In the genomic region with DNA sequence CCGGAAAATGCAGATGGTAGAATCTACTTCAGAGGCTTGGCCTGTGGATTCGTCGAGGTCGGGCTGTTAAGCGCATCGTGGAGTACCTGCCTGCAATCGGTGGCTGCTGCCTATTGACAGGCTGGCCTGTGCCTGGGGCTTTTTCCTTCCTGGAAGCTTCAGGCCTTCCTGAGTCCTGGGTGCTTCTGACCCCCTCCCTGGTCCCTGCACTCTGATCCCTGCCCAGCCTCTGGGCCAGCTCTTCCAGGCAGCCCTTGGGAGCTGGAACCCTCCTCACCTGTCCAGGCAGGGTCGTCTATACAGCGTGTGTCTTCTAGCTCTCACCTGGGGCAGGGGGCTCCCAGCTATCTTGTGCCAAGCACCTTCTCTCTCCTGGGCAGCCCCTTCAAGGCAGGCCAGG, we compare ENCODE assay signal across 1 cellular context.
TF ChIP-seq lines count a peak whose summit lies in the region.

No MANE protein-coding gene starts in this region.

TF ChIP-seq in HepG2, 621 proteins besides CTCF, POLR2A, EP300 and RAD21:
- TF ChIP-seq, protein P1, sequence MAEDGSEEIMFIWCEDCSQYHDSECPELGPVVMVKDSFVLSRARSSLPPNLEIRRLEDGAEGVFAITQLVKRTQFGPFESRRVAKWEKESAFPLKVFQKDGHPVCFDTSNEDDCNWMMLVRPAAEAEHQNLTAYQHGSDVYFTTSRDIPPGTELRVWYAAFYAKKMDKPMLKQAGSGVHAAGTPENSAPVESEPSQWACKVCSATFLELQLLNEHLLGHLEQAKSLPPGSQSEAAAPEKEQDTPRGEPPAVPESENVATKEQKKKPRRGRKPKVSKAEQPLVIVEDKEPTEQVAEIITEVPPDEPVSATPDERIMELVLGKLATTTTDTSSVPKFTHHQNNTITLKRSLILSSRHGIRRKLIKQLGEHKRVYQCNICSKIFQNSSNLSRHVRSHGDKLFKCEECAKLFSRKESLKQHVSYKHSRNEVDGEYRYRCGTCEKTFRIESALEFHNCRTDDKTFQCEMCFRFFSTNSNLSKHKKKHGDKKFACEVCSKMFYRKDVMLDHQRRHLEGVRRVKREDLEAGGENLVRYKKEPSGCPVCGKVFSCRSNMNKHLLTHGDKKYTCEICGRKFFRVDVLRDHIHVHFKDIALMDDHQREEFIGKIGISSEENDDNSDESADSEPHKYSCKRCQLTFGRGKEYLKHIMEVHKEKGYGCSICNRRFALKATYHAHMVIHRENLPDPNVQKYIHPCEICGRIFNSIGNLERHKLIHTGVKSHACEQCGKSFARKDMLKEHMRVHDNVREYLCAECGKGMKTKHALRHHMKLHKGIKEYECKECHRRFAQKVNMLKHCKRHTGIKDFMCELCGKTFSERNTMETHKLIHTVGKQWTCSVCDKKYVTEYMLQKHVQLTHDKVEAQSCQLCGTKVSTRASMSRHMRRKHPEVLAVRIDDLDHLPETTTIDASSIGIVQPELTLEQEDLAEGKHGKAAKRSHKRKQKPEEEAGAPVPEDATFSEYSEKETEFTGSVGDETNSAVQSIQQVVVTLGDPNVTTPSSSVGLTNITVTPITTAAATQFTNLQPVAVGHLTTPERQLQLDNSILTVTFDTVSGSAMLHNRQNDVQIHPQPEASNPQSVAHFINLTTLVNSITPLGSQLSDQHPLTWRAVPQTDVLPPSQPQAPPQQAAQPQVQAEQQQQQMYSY (CRISPR knock-in tag; IDR thresholded peaks at IDR 0.05): peak; percentile 74; the same call in 1 of the 2 replicates
- TF ChIP-seq, protein P2, sequence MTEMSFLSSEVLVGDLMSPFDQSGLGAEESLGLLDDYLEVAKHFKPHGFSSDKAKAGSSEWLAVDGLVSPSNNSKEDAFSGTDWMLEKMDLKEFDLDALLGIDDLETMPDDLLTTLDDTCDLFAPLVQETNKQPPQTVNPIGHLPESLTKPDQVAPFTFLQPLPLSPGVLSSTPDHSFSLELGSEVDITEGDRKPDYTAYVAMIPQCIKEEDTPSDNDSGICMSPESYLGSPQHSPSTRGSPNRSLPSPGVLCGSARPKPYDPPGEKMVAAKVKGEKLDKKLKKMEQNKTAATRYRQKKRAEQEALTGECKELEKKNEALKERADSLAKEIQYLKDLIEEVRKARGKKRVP (CRISPR knock-in tag; IDR thresholded peaks at IDR 0.05): no peak
- TF ChIP-seq CAMTA2 (CRISPR knock-in tag; IDR thresholded peaks at IDR 0.05; ENCODE audit: borderline replicate concordance): no peak
TF ChIP-seq in HepG2: peak in this region for 1.
